Comparison of ENCODE assay signal across 30 cellular contexts in genomic region chr3:73021301-73021700, GRCh38.
"Had no signal": no experiment of that assay in that cellular context is flagged by ENCODE, and none has a peak within 500 bp of the region (broad histone marks: within the 10 kb centered on the region; RNA-seq: fewer than 3 reads in every experiment).

No MANE protein-coding gene starts in this region.

- DNase-seq: activated CD4-positive, alpha-beta T cell treated with anti-CD3 and anti-CD28 coated beads for 36 hours; activated CD4-positive, CD25-positive, alpha-beta regulatory T cell; activated CD8-positive, alpha-beta memory T cell treated with anti-CD3 and anti-CD28 coated beads, Interleukin-2, amount 10 ng/mL, durations not matched to agents 7 days and 5 days; activated CD8-positive, alpha-beta T cell treated with anti-CD3 and anti-CD28 coated beads, Interleukin-2, amount 10 ng/mL, durations not matched to agents 7 days and 5 days; activated naive CD4-positive, alpha-beta T cell; activated T-cell treated with anti-CD3 and anti-CD28 coated beads, Interleukin-2, amount 50 U/mL, for 48 hours; anterior cingulate cortex; cerebellar nuclear complex; dorsolateral prefrontal cortex; effector memory CD8-positive, alpha-beta T cell; foreskin fibroblast; head of caudate nucleus; hippocampal formation; left cardiac atrium; naive B cell; occipital lobe; posterior cingulate gyrus; small intestine; stimulated activated CD4-positive, alpha-beta T cell treated with anti-CD3 and anti-CD28 coated beads, Interleukin-4, amount 100 ng/mL, for 24 hours; stimulated activated naive CD8-positive, alpha-beta T cell treated with anti-CD3 and anti-CD28 coated beads, Interleukin-15, amount 100 ng/mL, for 72 hours; substantia nigra; upper lobe of left lung had no signal

- FAIRE-seq: endothelial cell of umbilical vein, keratinocyte, small intestine had no signal

- ATAC-seq: activated CD4-positive, alpha-beta T cell treated with anti-CD3 and anti-CD28 coated beads for 36 hours; activated CD8-positive, alpha-beta T cell treated with anti-CD3 and anti-CD28 coated beads, Interleukin-2, amount 10 ng/mL, durations not matched to agents 7 days and 5 days; activated naive CD4-positive, alpha-beta T cell treated with anti-CD3 and anti-CD28 coated beads, Interleukin-2, amount 50 U/mL, for 72 hours; effector memory CD8-positive, alpha-beta T cell; left cardiac atrium; sciatic nerve; stimulated activated memory B cell treated with anti-CD40 and anti-IgM and Interleukin-4, amounts not matched to agents 10 μg/mL and 1 μg/mL and 100 μg/mL, for 72 hours; stimulated activated naive CD8-positive, alpha-beta T cell treated with anti-CD3 and anti-CD28 coated beads, Interleukin-15, amount 100 ng/mL, for 72 hours had no signal

- H3K4me3 ChIP-seq: coronary artery, dorsolateral prefrontal cortex, upper lobe of left lung had no signal

- H3K36me3 ChIP-seq: upper lobe of left lung had no signal

- H3K9me3 ChIP-seq: upper lobe of left lung had no signal

- H3K27ac Mint-ChIP-seq: activated CD8-positive, alpha-beta memory T cell treated with anti-CD3 and anti-CD28 coated beads, Interleukin-2, amount 10 ng/mL, durations not matched to agents 7 days and 5 days; activated CD8-positive, alpha-beta T cell treated with anti-CD3 and anti-CD28 coated beads, Interleukin-2, amount 10 ng/mL, durations not matched to agents 7 days and 5 days; activated naive CD4-positive, alpha-beta T cell treated with anti-CD3 and anti-CD28 coated beads, Interleukin-2, amount 50 U/mL, for 72 hours; stimulated activated memory B cell treated with anti-CD40 and anti-IgM and Interleukin-4, amounts not matched to agents 10 μg/mL and 1 μg/mL and 100 μg/mL, for 72 hours had no signal

- H3K9me3 Mint-ChIP-seq: activated naive CD4-positive, alpha-beta T cell treated with anti-CD3 and anti-CD28 coated beads, Interleukin-2, amount 50 U/mL, for 72 hours; effector memory CD8-positive, alpha-beta T cell; mesothelial cell of epicardium; naive B cell; neural crest cell; stimulated activated memory B cell treated with anti-CD40 and anti-IgM and Interleukin-4, amounts not matched to agents 10 μg/mL and 1 μg/mL and 100 μg/mL, for 72 hours; stimulated activated naive CD8-positive, alpha-beta T cell treated with anti-CD3 and anti-CD28 coated beads, Interleukin-15, amount 100 ng/mL, for 72 hours had no signal

- H3K4me3 Mint-ChIP-seq: activated CD4-positive, alpha-beta T cell treated with anti-CD3 and anti-CD28 coated beads for 36 hours; activated CD8-positive, alpha-beta memory T cell treated with anti-CD3 and anti-CD28 coated beads, Interleukin-2, amount 10 ng/mL, durations not matched to agents 7 days and 5 days; activated CD8-positive, alpha-beta T cell treated with anti-CD3 and anti-CD28 coated beads, Interleukin-2, amount 10 ng/mL, durations not matched to agents 7 days and 5 days; mesothelial cell of epicardium; naive B cell; neural crest cell; stimulated activated memory B cell treated with anti-CD40 and anti-IgM and Interleukin-4, amounts not matched to agents 10 μg/mL and 1 μg/mL and 100 μg/mL, for 72 hours; stimulated activated naive CD8-positive, alpha-beta T cell treated with anti-CD3 and anti-CD28 coated beads, Interleukin-15, amount 100 ng/mL, for 72 hours had no signal

- H3K27me3 Mint-ChIP-seq: activated CD4-positive, alpha-beta T cell treated with anti-CD3 and anti-CD28 coated beads for 36 hours; activated CD8-positive, alpha-beta memory T cell treated with anti-CD3 and anti-CD28 coated beads, Interleukin-2, amount 10 ng/mL, durations not matched to agents 7 days and 5 days; effector memory CD8-positive, alpha-beta T cell; naive B cell; stimulated activated memory B cell treated with anti-CD40 and anti-IgM and Interleukin-4, amounts not matched to agents 10 μg/mL and 1 μg/mL and 100 μg/mL, for 72 hours; stimulated activated naive CD8-positive, alpha-beta T cell treated with anti-CD3 and anti-CD28 coated beads, Interleukin-15, amount 100 ng/mL, for 72 hours had no signal

- H3K27ac ChIP-seq: coronary artery, upper lobe of left lung had no signal

- H3K27me3 ChIP-seq: dorsolateral prefrontal cortex, upper lobe of left lung had no signal
